In the genomic region with DNA sequence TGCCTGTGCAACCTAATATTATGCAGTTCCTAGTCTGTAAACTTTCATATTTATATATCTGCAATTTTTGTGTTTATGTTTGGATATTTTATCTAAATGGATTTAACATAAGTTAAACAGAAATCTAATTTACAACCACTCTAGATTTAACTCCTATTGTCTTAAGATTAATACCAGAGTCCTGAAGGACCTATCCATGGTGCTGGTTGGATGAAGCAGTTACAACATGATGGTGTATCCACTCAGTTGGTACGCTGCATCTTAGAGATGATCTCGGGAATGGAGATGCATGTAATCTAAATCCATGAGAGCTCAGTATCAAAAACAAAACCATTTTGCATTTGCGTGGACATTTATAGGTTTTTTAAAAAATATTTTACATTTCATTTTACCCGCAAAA, we compare ENCODE assay signal across 2 cellular contexts.
TF ChIP-seq lines count a peak whose summit lies in the region.

No MANE protein-coding gene starts in this region.

TF ChIP-seq in PFSK-1, 5 proteins besides CTCF, POLR2A, EP300 and RAD21 (continued from another document):
- TF ChIP-seq, protein P1, sequence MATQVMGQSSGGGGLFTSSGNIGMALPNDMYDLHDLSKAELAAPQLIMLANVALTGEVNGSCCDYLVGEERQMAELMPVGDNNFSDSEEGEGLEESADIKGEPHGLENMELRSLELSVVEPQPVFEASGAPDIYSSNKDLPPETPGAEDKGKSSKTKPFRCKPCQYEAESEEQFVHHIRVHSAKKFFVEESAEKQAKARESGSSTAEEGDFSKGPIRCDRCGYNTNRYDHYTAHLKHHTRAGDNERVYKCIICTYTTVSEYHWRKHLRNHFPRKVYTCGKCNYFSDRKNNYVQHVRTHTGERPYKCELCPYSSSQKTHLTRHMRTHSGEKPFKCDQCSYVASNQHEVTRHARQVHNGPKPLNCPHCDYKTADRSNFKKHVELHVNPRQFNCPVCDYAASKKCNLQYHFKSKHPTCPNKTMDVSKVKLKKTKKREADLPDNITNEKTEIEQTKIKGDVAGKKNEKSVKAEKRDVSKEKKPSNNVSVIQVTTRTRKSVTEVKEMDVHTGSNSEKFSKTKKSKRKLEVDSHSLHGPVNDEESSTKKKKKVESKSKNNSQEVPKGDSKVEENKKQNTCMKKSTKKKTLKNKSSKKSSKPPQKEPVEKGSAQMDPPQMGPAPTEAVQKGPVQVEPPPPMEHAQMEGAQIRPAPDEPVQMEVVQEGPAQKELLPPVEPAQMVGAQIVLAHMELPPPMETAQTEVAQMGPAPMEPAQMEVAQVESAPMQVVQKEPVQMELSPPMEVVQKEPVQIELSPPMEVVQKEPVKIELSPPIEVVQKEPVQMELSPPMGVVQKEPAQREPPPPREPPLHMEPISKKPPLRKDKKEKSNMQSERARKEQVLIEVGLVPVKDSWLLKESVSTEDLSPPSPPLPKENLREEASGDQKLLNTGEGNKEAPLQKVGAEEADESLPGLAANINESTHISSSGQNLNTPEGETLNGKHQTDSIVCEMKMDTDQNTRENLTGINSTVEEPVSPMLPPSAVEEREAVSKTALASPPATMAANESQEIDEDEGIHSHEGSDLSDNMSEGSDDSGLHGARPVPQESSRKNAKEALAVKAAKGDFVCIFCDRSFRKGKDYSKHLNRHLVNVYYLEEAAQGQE (IDR thresholded peaks at IDR 0.05; ENCODE audit: insufficient read depth in 1 of 2, low read depth in 2 of 2, low read length in 2 of 2): peak; percentile 33 to 87; a peak in 2 of 4 replicates

TF ChIP-seq in GM12878, 131 proteins besides CTCF, POLR2A, EP300 and RAD21:
- TF ChIP-seq, protein P1 (IDR thresholded peaks at IDR 0.05; ENCODE audit: low read depth, low read length): peak; percentile 57
- TF ChIP-seq TCF12 (IDR thresholded peaks at IDR 0.05; ENCODE audit: low read depth, low read length) (no peak), SIN3A (IDR thresholded peaks at IDR 0.05; ENCODE audit: low read depth, low read length) (no peak), IRF4 (IDR thresholded peaks at IDR 0.05; ENCODE audit: low read depth, low read length) (no peak), WRNIP1 (IDR thresholded peaks at IDR 0.05; ENCODE audit: borderline replicate concordance, low read depth, low read length) (no peak), IRF3 (IDR thresholded peaks at IDR 0.05) (no peak), SREBF1 (IDR thresholded peaks at IDR 0.05; ENCODE audit: low read length) (no peak), TAF1 (IDR thresholded peaks at IDR 0.05; ENCODE audit: borderline replicate concordance, low read depth, low read length) (no peak)
- TF ChIP-seq, protein P2, sequence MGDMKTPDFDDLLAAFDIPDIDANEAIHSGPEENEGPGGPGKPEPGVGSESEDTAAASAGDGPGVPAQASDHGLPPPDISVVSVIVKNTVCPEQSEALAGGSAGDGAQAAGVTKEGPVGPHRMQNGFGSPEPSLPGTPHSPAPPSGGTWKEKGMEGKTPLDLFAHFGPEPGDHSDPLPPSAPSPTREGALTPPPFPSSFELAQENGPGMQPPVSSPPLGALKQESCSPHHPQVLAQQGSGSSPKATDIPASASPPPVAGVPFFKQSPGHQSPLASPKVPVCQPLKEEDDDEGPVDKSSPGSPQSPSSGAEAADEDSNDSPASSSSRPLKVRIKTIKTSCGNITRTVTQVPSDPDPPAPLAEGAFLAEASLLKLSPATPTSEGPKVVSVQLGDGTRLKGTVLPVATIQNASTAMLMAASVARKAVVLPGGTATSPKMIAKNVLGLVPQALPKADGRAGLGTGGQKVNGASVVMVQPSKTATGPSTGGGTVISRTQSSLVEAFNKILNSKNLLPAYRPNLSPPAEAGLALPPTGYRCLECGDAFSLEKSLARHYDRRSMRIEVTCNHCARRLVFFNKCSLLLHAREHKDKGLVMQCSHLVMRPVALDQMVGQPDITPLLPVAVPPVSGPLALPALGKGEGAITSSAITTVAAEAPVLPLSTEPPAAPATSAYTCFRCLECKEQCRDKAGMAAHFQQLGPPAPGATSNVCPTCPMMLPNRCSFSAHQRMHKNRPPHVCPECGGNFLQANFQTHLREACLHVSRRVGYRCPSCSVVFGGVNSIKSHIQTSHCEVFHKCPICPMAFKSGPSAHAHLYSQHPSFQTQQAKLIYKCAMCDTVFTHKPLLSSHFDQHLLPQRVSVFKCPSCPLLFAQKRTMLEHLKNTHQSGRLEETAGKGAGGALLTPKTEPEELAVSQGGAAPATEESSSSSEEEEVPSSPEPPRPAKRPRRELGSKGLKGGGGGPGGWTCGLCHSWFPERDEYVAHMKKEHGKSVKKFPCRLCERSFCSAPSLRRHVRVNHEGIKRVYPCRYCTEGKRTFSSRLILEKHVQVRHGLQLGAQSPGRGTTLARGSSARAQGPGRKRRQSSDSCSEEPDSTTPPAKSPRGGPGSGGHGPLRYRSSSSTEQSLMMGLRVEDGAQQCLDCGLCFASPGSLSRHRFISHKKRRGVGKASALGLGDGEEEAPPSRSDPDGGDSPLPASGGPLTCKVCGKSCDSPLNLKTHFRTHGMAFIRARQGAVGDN (IDR thresholded peaks at IDR 0.05): no peak
